5 cellular contexts compared by ENCODE assay signal in the genomic region with DNA sequence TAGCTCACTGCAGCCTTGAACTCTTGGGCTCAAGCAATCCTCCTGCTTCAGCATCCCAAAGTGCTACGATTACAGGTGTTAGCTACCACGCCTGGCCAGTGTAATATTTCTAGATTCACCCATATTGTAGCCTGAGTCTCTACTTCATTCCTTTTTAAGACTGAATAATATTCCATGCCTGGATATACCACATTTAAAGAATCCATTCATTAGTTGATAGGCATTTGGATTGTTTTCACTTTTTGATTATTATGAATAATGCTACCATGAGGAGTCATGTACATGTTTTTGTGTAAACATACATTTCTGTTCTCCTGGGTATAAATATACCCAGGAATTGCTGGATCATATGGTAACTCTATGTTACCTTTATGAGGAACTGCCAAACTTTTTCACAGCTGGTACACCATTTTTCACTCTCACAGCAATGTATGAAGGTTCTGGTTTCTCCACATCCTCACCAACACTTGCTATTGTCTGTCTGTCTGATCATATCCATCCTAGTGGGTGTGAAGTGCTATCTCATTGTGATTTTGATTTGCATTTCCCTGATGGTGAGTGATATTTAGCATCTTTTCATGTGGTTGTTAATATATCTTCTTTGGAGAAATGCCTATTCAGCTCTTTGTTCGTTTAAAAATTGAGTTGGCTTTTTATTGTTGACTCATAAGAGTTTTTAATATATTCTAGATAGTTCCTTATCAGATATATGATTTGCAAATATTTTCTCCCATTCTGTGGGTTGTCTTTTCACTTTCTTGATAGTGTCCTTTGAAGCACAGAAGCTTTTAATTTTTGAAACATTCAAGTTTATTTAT.
TF ChIP-seq lines count a peak whose summit lies in the region.

No MANE protein-coding gene starts in this region.

TF ChIP-seq in SK-N-SH treated with all-trans-retinoic acid at 6 μM for 48 hours, 23 proteins besides CTCF, POLR2A, EP300 and RAD21:
- TF ChIP-seq ZNF8 (CRISPR knock-in tag; IDR thresholded peaks at IDR 0.05) (peak; percentile 93), ISL1 (CRISPR knock-in tag; IDR thresholded peaks at IDR 0.05) (no peak)

TF ChIP-seq in SK-N-SH, 30 proteins besides CTCF, POLR2A, EP300 and RAD21 (continues in another document):
- no peak for TF ChIP-seq RXRA (IDR thresholded peaks at IDR 0.05; ENCODE audit: borderline replicate concordance, low read depth)
- TF ChIP-seq EZH2phosphoT487 (IDR thresholded peaks at IDR 0.05; ENCODE audit: borderline replicate concordance, low read depth) = no peak
- TF ChIP-seq NFIC (IDR thresholded peaks at IDR 0.05; ENCODE audit: borderline replicate concordance) = no peak
- no peak for TF ChIP-seq GABPA (IDR thresholded peaks at IDR 0.05; ENCODE audit: low read depth)
- no peak for TF ChIP-seq YY1 (IDR thresholded peaks at IDR 0.05; ENCODE audit: low read depth)
- no peak for TF ChIP-seq ELF1 (IDR thresholded peaks at IDR 0.05)
- TF ChIP-seq SMC3 (IDR thresholded peaks at IDR 0.05; ENCODE audit: low read depth, low read length) = no peak
- TF ChIP-seq, protein P1, sequence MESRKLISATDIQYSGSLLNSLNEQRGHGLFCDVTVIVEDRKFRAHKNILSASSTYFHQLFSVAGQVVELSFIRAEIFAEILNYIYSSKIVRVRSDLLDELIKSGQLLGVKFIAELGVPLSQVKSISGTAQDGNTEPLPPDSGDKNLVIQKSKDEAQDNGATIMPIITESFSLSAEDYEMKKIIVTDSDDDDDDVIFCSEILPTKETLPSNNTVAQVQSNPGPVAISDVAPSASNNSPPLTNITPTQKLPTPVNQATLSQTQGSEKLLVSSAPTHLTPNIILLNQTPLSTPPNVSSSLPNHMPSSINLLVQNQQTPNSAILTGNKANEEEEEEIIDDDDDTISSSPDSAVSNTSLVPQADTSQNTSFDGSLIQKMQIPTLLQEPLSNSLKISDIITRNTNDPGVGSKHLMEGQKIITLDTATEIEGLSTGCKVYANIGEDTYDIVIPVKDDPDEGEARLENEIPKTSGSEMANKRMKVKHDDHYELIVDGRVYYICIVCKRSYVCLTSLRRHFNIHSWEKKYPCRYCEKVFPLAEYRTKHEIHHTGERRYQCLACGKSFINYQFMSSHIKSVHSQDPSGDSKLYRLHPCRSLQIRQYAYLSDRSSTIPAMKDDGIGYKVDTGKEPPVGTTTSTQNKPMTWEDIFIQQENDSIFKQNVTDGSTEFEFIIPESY (IDR thresholded peaks at IDR 0.05; ENCODE audit: borderline replicate concordance, low read depth) = no peak
- TF ChIP-seq, protein P2, sequence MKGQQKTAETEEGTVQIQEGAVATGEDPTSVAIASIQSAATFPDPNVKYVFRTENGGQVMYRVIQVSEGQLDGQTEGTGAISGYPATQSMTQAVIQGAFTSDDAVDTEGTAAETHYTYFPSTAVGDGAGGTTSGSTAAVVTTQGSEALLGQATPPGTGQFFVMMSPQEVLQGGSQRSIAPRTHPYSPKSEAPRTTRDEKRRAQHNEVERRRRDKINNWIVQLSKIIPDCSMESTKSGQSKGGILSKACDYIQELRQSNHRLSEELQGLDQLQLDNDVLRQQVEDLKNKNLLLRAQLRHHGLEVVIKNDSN (IDR thresholded peaks at IDR 0.05; ENCODE audit: borderline replicate concordance, low read depth) = no peak
- no peak for TF ChIP-seq RCOR1 (IDR thresholded peaks at IDR 0.05; ENCODE audit: low read length)

TF ChIP-seq in A549, 52 proteins besides CTCF, POLR2A, EP300 and RAD21:
- TF ChIP-seq MAFK (IDR thresholded peaks at IDR 0.05; ENCODE audit: partially characterized antibody) (peak; percentile 39), PHF8 (IDR thresholded peaks at IDR 0.05; ENCODE audit: borderline replicate concordance, low read depth) (no peak), NFE2L2 (conservative IDR thresholded peaks at IDR 0.05; ENCODE audit: low read length) (no peak)

TF ChIP-seq in HEK293, 187 proteins besides CTCF, POLR2A, EP300 and RAD21:
- no peak for TF ChIP-seq ZSCAN30 (tag by site-specific recombination; IDR thresholded peaks at IDR 0.05)
- TF ChIP-seq ZNF146 (tag by site-specific recombination; IDR thresholded peaks at IDR 0.05) = peak; percentile 32; the same call in 1 of the 2 replicates
TF ChIP-seq in HEK293: peak in this region for 1.

TF ChIP-seq in K562, 482 proteins besides CTCF, POLR2A, EP300 and RAD21:
- TF ChIP-seq, protein P3, sequence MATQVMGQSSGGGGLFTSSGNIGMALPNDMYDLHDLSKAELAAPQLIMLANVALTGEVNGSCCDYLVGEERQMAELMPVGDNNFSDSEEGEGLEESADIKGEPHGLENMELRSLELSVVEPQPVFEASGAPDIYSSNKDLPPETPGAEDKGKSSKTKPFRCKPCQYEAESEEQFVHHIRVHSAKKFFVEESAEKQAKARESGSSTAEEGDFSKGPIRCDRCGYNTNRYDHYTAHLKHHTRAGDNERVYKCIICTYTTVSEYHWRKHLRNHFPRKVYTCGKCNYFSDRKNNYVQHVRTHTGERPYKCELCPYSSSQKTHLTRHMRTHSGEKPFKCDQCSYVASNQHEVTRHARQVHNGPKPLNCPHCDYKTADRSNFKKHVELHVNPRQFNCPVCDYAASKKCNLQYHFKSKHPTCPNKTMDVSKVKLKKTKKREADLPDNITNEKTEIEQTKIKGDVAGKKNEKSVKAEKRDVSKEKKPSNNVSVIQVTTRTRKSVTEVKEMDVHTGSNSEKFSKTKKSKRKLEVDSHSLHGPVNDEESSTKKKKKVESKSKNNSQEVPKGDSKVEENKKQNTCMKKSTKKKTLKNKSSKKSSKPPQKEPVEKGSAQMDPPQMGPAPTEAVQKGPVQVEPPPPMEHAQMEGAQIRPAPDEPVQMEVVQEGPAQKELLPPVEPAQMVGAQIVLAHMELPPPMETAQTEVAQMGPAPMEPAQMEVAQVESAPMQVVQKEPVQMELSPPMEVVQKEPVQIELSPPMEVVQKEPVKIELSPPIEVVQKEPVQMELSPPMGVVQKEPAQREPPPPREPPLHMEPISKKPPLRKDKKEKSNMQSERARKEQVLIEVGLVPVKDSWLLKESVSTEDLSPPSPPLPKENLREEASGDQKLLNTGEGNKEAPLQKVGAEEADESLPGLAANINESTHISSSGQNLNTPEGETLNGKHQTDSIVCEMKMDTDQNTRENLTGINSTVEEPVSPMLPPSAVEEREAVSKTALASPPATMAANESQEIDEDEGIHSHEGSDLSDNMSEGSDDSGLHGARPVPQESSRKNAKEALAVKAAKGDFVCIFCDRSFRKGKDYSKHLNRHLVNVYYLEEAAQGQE (CRISPR knock-in tag; IDR thresholded peaks at IDR 0.05; ENCODE audit: low read depth) = no peak
- TF ChIP-seq, protein P4, sequence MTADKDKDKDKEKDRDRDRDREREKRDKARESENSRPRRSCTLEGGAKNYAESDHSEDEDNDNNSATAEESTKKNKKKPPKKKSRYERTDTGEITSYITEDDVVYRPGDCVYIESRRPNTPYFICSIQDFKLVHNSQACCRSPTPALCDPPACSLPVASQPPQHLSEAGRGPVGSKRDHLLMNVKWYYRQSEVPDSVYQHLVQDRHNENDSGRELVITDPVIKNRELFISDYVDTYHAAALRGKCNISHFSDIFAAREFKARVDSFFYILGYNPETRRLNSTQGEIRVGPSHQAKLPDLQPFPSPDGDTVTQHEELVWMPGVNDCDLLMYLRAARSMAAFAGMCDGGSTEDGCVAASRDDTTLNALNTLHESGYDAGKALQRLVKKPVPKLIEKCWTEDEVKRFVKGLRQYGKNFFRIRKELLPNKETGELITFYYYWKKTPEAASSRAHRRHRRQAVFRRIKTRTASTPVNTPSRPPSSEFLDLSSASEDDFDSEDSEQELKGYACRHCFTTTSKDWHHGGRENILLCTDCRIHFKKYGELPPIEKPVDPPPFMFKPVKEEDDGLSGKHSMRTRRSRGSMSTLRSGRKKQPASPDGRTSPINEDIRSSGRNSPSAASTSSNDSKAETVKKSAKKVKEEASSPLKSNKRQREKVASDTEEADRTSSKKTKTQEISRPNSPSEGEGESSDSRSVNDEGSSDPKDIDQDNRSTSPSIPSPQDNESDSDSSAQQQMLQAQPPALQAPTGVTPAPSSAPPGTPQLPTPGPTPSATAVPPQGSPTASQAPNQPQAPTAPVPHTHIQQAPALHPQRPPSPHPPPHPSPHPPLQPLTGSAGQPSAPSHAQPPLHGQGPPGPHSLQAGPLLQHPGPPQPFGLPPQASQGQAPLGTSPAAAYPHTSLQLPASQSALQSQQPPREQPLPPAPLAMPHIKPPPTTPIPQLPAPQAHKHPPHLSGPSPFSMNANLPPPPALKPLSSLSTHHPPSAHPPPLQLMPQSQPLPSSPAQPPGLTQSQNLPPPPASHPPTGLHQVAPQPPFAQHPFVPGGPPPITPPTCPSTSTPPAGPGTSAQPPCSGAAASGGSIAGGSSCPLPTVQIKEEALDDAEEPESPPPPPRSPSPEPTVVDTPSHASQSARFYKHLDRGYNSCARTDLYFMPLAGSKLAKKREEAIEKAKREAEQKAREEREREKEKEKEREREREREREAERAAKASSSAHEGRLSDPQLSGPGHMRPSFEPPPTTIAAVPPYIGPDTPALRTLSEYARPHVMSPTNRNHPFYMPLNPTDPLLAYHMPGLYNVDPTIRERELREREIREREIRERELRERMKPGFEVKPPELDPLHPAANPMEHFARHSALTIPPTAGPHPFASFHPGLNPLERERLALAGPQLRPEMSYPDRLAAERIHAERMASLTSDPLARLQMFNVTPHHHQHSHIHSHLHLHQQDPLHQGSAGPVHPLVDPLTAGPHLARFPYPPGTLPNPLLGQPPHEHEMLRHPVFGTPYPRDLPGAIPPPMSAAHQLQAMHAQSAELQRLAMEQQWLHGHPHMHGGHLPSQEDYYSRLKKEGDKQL (CRISPR knock-in tag; IDR thresholded peaks at IDR 0.05; ENCODE audit: borderline replicate concordance) = no peak
- TF ChIP-seq MAFF (IDR thresholded peaks at IDR 0.05; ENCODE audit: low read length) (no peak), ZNF316 (IDR thresholded peaks at IDR 0.05) (peak; percentile 63), MAFG (tag; conservative IDR thresholded peaks at IDR 0.05) (0 out of 2 replicates have a peak, but pooled peaks have one; percentile 31), NFATC3 (IDR thresholded peaks at IDR 0.05) (no peak), C11orf30 (IDR thresholded peaks at IDR 0.05; ENCODE audit: low read depth) (peak; percentile 26; the same call in 1 of the 2 replicates), STAT5B (CRISPR knock-in tag; IDR thresholded peaks at IDR 0.05) (no peak), ZNF431 (CRISPR knock-in tag; IDR thresholded peaks at IDR 0.05) (no peak)
- TF ChIP-seq, protein P5, sequence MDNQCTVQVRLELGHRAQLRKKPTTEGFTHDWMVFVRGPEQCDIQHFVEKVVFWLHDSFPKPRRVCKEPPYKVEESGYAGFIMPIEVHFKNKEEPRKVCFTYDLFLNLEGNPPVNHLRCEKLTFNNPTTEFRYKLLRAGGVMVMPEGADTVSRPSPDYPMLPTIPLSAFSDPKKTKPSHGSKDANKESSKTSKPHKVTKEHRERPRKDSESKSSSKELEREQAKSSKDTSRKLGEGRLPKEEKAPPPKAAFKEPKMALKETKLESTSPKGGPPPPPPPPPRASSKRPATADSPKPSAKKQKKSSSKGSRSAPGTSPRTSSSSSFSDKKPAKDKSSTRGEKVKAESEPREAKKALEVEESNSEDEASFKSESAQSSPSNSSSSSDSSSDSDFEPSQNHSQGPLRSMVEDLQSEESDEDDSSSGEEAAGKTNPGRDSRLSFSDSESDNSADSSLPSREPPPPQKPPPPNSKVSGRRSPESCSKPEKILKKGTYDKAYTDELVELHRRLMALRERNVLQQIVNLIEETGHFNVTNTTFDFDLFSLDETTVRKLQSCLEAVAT (IDR thresholded peaks at IDR 0.05) = no peak
TF ChIP-seq in K562: peak in this region for 3.
